Comparison of ENCODE assay signal across 22 cellular contexts in the genomic region with DNA sequence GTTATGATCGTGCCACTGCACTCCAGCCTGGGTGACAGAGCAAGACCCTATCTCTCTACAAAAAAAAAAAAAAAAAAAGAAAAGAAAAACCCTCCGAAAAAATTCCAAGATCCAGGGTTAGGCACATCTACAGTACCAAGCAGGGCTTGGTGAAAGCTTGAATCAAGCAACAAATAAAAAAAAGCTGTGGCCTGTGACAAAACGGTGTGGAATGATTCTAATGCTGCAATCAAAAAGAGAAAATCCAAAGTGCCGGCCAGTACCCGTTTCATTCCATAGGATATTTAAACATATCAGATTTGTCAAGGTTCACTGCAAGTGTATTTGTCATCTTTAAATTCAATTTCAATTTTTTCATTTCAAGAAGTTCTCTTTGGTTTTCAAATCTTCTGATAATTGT. TPM values are rescaled to one million over a fixed set of nuclear protein-coding genes. Genes with fewer than 3 reads are reported as not detected.
DNase-seq lines count a peak whose midpoint lies in the region; ATAC-seq and TF ChIP-seq lines count a peak whose summit lies in the region.
"Had no signal": no experiment of that assay in that cellular context is flagged by ENCODE, and none has a peak within 500 bp of the region (broad histone marks: within the 10 kb centered on the region; RNA-seq: fewer than 3 reads in every experiment).

No MANE protein-coding gene starts in this region.

- H3K27ac Mint-ChIP-seq in osteocyte (ENCODE audit: unreplicated experiment) = peak overlapping the region; percentile 87
- no peak overlapping the region for H3K27ac Mint-ChIP-seq in stimulated activated naive CD8-positive, alpha-beta T cell treated with anti-CD3 and anti-CD28 coated beads, Interleukin-15, amount 100 ng/mL, for 72 hours
- H3K27ac Mint-ChIP-seq: progenitor cell of endocrine pancreas had no signal

- H3K27me3 Mint-ChIP-seq in osteocyte (ENCODE audit: unreplicated experiment) = no peaks in the 10 kb centered on the region
- no peaks in the 10 kb centered on the region for H3K27me3 Mint-ChIP-seq in stimulated activated naive CD8-positive, alpha-beta T cell treated with anti-CD3 and anti-CD28 coated beads, Interleukin-15, amount 100 ng/mL, for 72 hours
- H3K27me3 Mint-ChIP-seq: activated CD4-positive, alpha-beta T cell treated with anti-CD3 and anti-CD28 coated beads, Interleukin-2, amount 10 ng/mL, durations not matched to agents 7 days and 5 days; natural killer cell treated with Interleukin-12 subunit alpha and Interleukin-12 subunit beta and Interleukin-15 and Interleukin-18, amount 100 ng/mL, for 72 hours; progenitor cell of endocrine pancreas had no signal

- H3K9me3 Mint-ChIP-seq in osteocyte (ENCODE audit: unreplicated experiment) = no peaks in the 10 kb centered on the region
- H3K9me3 Mint-ChIP-seq in stimulated activated naive CD8-positive, alpha-beta T cell treated with anti-CD3 and anti-CD28 coated beads, Interleukin-15, amount 100 ng/mL, for 72 hours = no peaks in the 10 kb centered on the region
- H3K9me3 Mint-ChIP-seq: activated CD4-positive, alpha-beta T cell treated with anti-CD3 and anti-CD28 coated beads, Interleukin-2, amount 10 ng/mL, durations not matched to agents 7 days and 5 days; CD8-positive, alpha-beta T cell; natural killer cell treated with Interleukin-12 subunit alpha and Interleukin-12 subunit beta and Interleukin-15 and Interleukin-18, amount 100 ng/mL, for 72 hours had no signal

- TF ChIP-seq CTCF in AG10803 (conservative IDR thresholded peaks at IDR 0.05; ENCODE audit: low read length) (no peak), osteocyte (IDR thresholded peaks at IDR 0.05) (no peak)

- H3K27me3 ChIP-seq in MG63 = no peaks in the 10 kb centered on the region

- peaks cover 4% of the 10 kb centered on the region for H3K36me3 Mint-ChIP-seq in osteocyte (ENCODE audit: unreplicated experiment)
- H3K36me3 Mint-ChIP-seq: natural killer cell treated with Interleukin-12 subunit alpha and Interleukin-12 subunit beta and Interleukin-15 and Interleukin-18, amount 100 ng/mL, for 72 hours had no signal

- DNase-seq in AG10803 (ENCODE audit: low read depth) (peak; percentile 76), MG63 (peak; percentile 45), dedifferentiated amniotic fluid mesenchymal stem cell (ENCODE audit: extremely low spot score) (peak; percentile 82), osteocyte (ENCODE audit: extremely low spot score, unreplicated experiment) (no peak), SW480 (ENCODE audit: low spot score) (no peak), iPS-NIHi11 (ENCODE audit: low spot score) (no peak)
- DNase-seq in stimulated activated naive CD8-positive, alpha-beta T cell treated with anti-CD3 and anti-CD28 coated beads, Interleukin-15, amount 100 ng/mL, for 72 hours = no peak
- DNase-seq: activated CD4-positive, alpha-beta T cell treated with anti-CD3 and anti-CD28 coated beads, Interleukin-2, amount 10 ng/mL, durations not matched to agents 7 days and 5 days; activated effector memory CD4-positive, alpha-beta T cell treated with anti-CD3 and anti-CD28 coated beads, Interleukin-2, amount 50 U/mL, for 16 hours; amygdala; CD8-positive, alpha-beta T cell; DMS79; foreskin melanocyte; kidney glomerular epithelial cell; NCI-H1092; NCI-H2029 treated with DMSO at 0.1 percent for 48 hours; NK-92 treated with Interleukin-12 subunit alpha and Interleukin-12 subunit beta, amount 100 ng/mL, for 24 hours; stimulated activated CD4-positive, alpha-beta T cell treated with anti-CD3 and anti-CD28 coated beads, Interleukin-4, amount 100 ng/mL, for 4 hours had no signal

- H3K4me3 ChIP-seq in AG10803 (ENCODE audit: low read length) (no peak overlapping the region), MG63 (no peak overlapping the region)
- H3K4me3 ChIP-seq: smooth muscle cell had no signal

- no peaks in the 10 kb centered on the region for H3K9me3 ChIP-seq in MG63

- no peak for ATAC-seq in GM18870 (IDR thresholded peaks at IDR 0.05; ENCODE audit: unreplicated experiment)
- no peak for ATAC-seq in stimulated activated naive CD8-positive, alpha-beta T cell treated with anti-CD3 and anti-CD28 coated beads, Interleukin-15, amount 100 ng/mL, for 72 hours
- ATAC-seq: CD8-positive, alpha-beta T cell; natural killer cell treated with Interleukin-12 subunit alpha and Interleukin-12 subunit beta and Interleukin-15 and Interleukin-18, amount 100 ng/mL, for 72 hours had no signal

- peaks cover 10% of the 10 kb centered on the region for H3K36me3 ChIP-seq in MG63

- H3K4me3 Mint-ChIP-seq in osteocyte (ENCODE audit: unreplicated experiment) = no peak overlapping the region
- peak overlapping the region in 1 of 2 donors; percentile 29 for H3K4me3 Mint-ChIP-seq in stimulated activated naive CD8-positive, alpha-beta T cell treated with anti-CD3 and anti-CD28 coated beads, Interleukin-15, amount 100 ng/mL, for 72 hours
- H3K4me3 Mint-ChIP-seq: activated CD4-positive, alpha-beta T cell treated with anti-CD3 and anti-CD28 coated beads, Interleukin-2, amount 10 ng/mL, durations not matched to agents 7 days and 5 days; CD8-positive, alpha-beta T cell; natural killer cell treated with Interleukin-12 subunit alpha and Interleukin-12 subunit beta and Interleukin-15 and Interleukin-18, amount 100 ng/mL, for 72 hours had no signal

- peaks cover 51% of the 10 kb centered on the region for H3K4me1 Mint-ChIP-seq in osteocyte (ENCODE audit: unreplicated experiment)
- H3K4me1 Mint-ChIP-seq in stimulated activated naive CD8-positive, alpha-beta T cell treated with anti-CD3 and anti-CD28 coated beads, Interleukin-15, amount 100 ng/mL, for 72 hours = peaks cover 12% of the 10 kb centered on the region

RNA-seq across cellular contexts. Expression of a gene that starts 20.5 kb away (rescaled TPM):
- total RNA-seq in MG63 (2014; rRNA removed; shearing (Covaris generic); ENCODE audit: low replicate concordance) = 38.5 and 111 TPM in 2 replicates
- 19.3 and 20.6 TPM in 2 replicates for total RNA-seq in osteocyte

RNA-seq across cellular contexts. Expression of a gene that starts 20.7 kb away (rescaled TPM):
- total RNA-seq in MG63 (2014; rRNA removed; shearing (Covaris generic); ENCODE audit: low replicate concordance) = 20.3 and 24.7 TPM in 2 replicates
- 37.3 and 43.0 TPM in 2 replicates for total RNA-seq in osteocyte

Comparison
In these comparisons a context has a peak if more than half of its experiments do, and no peak if none do; other contexts are left out.
1. DNase-seq: peak in AG10803 (single experiment), MG63 (single experiment) and dedifferentiated amniotic fluid mesenchymal stem cell (single experiment); none in osteocyte (single experiment), SW480 (single experiment), iPS-NIHi11 (single experiment) and stimulated activated naive CD8-positive, alpha-beta T cell treated with anti-CD3 and anti-CD28 coated beads, Interleukin-15, amount 100 ng/mL, for 72 hours (0 of 2).